26 cellular contexts compared by ENCODE assay signal in the genomic region with DNA sequence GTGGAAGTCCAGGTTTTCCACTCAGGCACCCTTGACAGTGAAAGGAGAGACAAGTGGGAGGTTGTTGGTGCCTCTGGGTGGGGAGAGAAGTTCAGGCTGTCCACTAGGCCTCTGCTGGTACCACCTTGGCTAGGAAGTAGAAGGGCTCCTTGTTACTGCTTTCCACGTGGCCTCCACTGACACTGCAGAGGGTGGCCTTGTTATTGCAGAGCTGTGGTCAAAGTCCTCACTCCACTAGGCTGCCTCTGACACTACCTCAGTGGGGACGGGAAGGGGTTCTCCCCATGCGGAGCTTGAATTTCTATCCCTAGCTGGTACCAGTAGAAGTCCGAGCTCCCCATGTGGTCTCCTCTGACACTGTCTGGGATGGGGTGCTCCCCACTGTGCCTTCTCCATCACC. TPM values are rescaled to one million over a fixed set of nuclear protein-coding genes. Genes with fewer than 3 reads are reported as not detected.
"Had no signal": no experiment of that assay in that cellular context is flagged by ENCODE, and none has a peak within 500 bp of the region (broad histone marks: within the 10 kb centered on the region; RNA-seq: fewer than 3 reads in every experiment).

No MANE protein-coding gene starts in this region.

- H3K9me3 ChIP-seq: colonic mucosa, esophagus squamous epithelium, heart right ventricle, left lung, pancreas, stomach, thyroid gland, vagina had no signal

- H3K4me3 ChIP-seq: colonic mucosa, esophagus squamous epithelium, heart right ventricle, left lung, pancreas, smooth muscle cell, stomach, thyroid gland, vagina had no signal

- H3K36me3 ChIP-seq: colonic mucosa, esophagus squamous epithelium, heart right ventricle, left lung, pancreas, stomach, thyroid gland, vagina had no signal

- H3K4me2 ChIP-seq: smooth muscle cell had no signal

- ATAC-seq: heart right ventricle; left cardiac atrium; left lung; naive thymus-derived CD8-positive, alpha-beta T cell; pancreas; sciatic nerve had no signal

- H3K27me3 ChIP-seq: colonic mucosa, esophagus squamous epithelium, heart right ventricle, left lung, pancreas, stomach, thyroid gland, vagina had no signal

- H3K4me3 Mint-ChIP-seq: dendritic cell treated with granulocyte-macrophage colony-stimulating factor and Interleukin-4, amounts not matched to agents 40 ng/mL and 50 ng/mL, for 4 days; naive thymus-derived CD8-positive, alpha-beta T cell had no signal

- H3K36me3 Mint-ChIP-seq: naive thymus-derived CD8-positive, alpha-beta T cell had no signal

- H3K4me1 Mint-ChIP-seq: naive thymus-derived CD8-positive, alpha-beta T cell had no signal

- H3K27me3 Mint-ChIP-seq: dendritic cell treated with granulocyte-macrophage colony-stimulating factor and Interleukin-4, amounts not matched to agents 40 ng/mL and 50 ng/mL, for 4 days; naive thymus-derived CD8-positive, alpha-beta T cell; progenitor cell of endocrine pancreas had no signal

- H3K4me1 ChIP-seq: colonic mucosa, esophagus squamous epithelium, heart right ventricle, left lung, pancreas, stomach, thyroid gland, vagina had no signal

- H3K9me3 Mint-ChIP-seq: dendritic cell treated with granulocyte-macrophage colony-stimulating factor and Interleukin-4, amounts not matched to agents 40 ng/mL and 50 ng/mL, for 4 days; naive thymus-derived CD8-positive, alpha-beta T cell had no signal

- H3K27ac Mint-ChIP-seq: dendritic cell treated with granulocyte-macrophage colony-stimulating factor and Interleukin-4, amounts not matched to agents 40 ng/mL and 50 ng/mL, for 4 days; naive thymus-derived CD8-positive, alpha-beta T cell; progenitor cell of endocrine pancreas had no signal

- DNase-seq: colonic mucosa; effector memory CD4-positive, alpha-beta T cell; esophagus squamous epithelium; foreskin melanocyte; glutamatergic neuron; heart right ventricle; hippocampal formation; left cardiac atrium; left lung; mesenchymal stem cell; midbrain; naive thymus-derived CD8-positive, alpha-beta T cell; occipital lobe; pancreas; stimulated activated CD4-positive, alpha-beta T cell treated with anti-CD3 and anti-CD28 coated beads, Interleukin-12 subunit alpha, Interleukin-12 subunit beta, amount 100 ng/mL, for 4 hours; stimulated activated CD4-positive, alpha-beta T cell treated with anti-CD3 and anti-CD28 coated beads, Interleukin-1b, Interleukin-23, amount 100 ng/mL, for 48 hours; stimulated activated CD4-positive, alpha-beta T cell treated with anti-CD3 and anti-CD28 coated beads, Interleukin-4, amount 100 ng/mL, for 1 hour; stimulated activated CD8-positive, alpha-beta memory T cell treated with anti-CD3 and anti-CD28 coated beads, Interleukin-4, amount 100 ng/mL, for 48 hours; stimulated activated naive CD4-positive, alpha-beta T cell; stomach; thyroid gland had no signal

- H3K27ac ChIP-seq: colonic mucosa, esophagus squamous epithelium, heart right ventricle, left lung, pancreas, stomach, thyroid gland, vagina had no signal

RNA-seq across cellular contexts. Expression of a gene that starts 14.9 kb away (rescaled TPM):
- total RNA-seq: smooth muscle cell had no signal
- polyA plus RNA-seq: smooth muscle cell had no signal
